9 cellular contexts compared by ENCODE assay signal in genomic region chr9:107422189-107422802, GRCh38.
DNase-seq lines count a peak whose midpoint lies in the region; TF ChIP-seq lines count a peak whose summit lies in the region.
"Had no signal": no experiment of that assay in that cellular context is flagged by ENCODE, and none has a peak within 500 bp of the region (broad histone marks: within the 10 kb centered on the region; RNA-seq: fewer than 3 reads in every experiment).

No MANE protein-coding gene starts in this region.

- H3K23me2 ChIP-seq in H9 (ENCODE audit: insufficient read length, low read depth, low read length, poor library complexity, severe bottlenecking) = no peaks in the 10 kb centered on the region

- no peaks in the 10 kb centered on the region for H3K36me3 ChIP-seq in DOHH2 (ENCODE audit: control insufficient read depth, low read length)
- H3K36me3 ChIP-seq in neural progenitor cell = no peaks in the 10 kb centered on the region

- TF ChIP-seq CTCF in DOHH2 (IDR thresholded peaks at IDR 0.05; ENCODE audit: low read depth, low read length, poor library complexity, severe bottlenecking) = peak; percentile 78
- peak; percentile 94 for TF ChIP-seq CTCF in H9 (conservative IDR thresholded peaks at IDR 0.05)
- TF ChIP-seq CTCF in neural progenitor cell (IDR thresholded peaks at IDR 0.05) = peak; percentile 89

- H3K79me1 ChIP-seq in H9 (ENCODE audit: insufficient read depth, low read depth, low read length, poor library complexity, severe bottlenecking) = no peaks in the 10 kb centered on the region

- peaks cover 0 to 10% (median 1%) of the 10 kb centered on the region in 3 experiments; a peak in 4 of 7 replicates for H3K36me3 Mint-ChIP-seq in H9 (ENCODE audit: insufficient read depth in 1 of 3, low read depth in 3 of 3)
- H3K36me3 Mint-ChIP-seq in neural progenitor cell = no peaks in the 10 kb centered on the region

- no peak overlapping the region for H4K91ac ChIP-seq in H9 (ENCODE audit: insufficient read length, low read depth, low read length)

- H3K4me1 ChIP-seq in DOHH2 (ENCODE audit: control insufficient read depth, low read length) (peaks cover 4% of the 10 kb centered on the region; the same call in 1 of the 2 replicates), H9 (ENCODE audit: insufficient read depth, low read length) (no peaks in the 10 kb centered on the region), neural progenitor cell (peaks cover 8% of the 10 kb centered on the region)

- H3K9me3 Mint-ChIP-seq in H9 = peaks cover 2 to 5% of the 10 kb centered on the region in 2 experiments; a peak in 2 of 5 replicates
- H3K9me3 Mint-ChIP-seq in neural progenitor cell = peaks cover 2% of the 10 kb centered on the region
- H3K9me3 Mint-ChIP-seq: T-helper 1 cell treated with Interleukin-12 subunit alpha and Interleukin-12 subunit beta and Interleukin-4 antibody, amounts not matched to agents 30 μg/mL and 1 μg/mL, for 36 hours had no signal

- no peak overlapping the region for H3K4me2 ChIP-seq in DOHH2 (ENCODE audit: low read length)
- H3K4me2 ChIP-seq in H9 (ENCODE audit: insufficient read depth, insufficient read length, low read length) = no peak overlapping the region
- H3K4me2 ChIP-seq in neural progenitor cell = no peak overlapping the region

- H3K9me3 ChIP-seq in DOHH2 (ENCODE audit: control insufficient read depth, insufficient read depth, low read length) (no peaks in the 10 kb centered on the region), H9 (ENCODE audit: control insufficient read depth, low read depth, low read length) (no peaks in the 10 kb centered on the region), neural progenitor cell (ENCODE audit: low read depth) (no peaks in the 10 kb centered on the region)

- H3K79me2 ChIP-seq in DOHH2 (ENCODE audit: control insufficient read depth, low read length) (no peaks in the 10 kb centered on the region), H9 (ENCODE audit: insufficient read depth, low read length) (no peaks in the 10 kb centered on the region), neural progenitor cell (ENCODE audit: low read depth) (no peaks in the 10 kb centered on the region)

- H3K4me3 Mint-ChIP-seq in H9 (no peak overlapping the region), neural progenitor cell (no peak overlapping the region)
- H3K4me3 Mint-ChIP-seq: T-helper 1 cell treated with Interleukin-12 subunit alpha and Interleukin-12 subunit beta and Interleukin-4 antibody, amounts not matched to agents 30 μg/mL and 1 μg/mL, for 36 hours had no signal

- no peak overlapping the region for H3K9ac ChIP-seq in H9 (ENCODE audit: extremely low read depth, insufficient read length, low read length)
- no peak overlapping the region for H3K9ac ChIP-seq in neural progenitor cell

- H3K23ac ChIP-seq in H9 (ENCODE audit: insufficient read length, low read depth, low read length) = no peak overlapping the region

- H2BK5ac ChIP-seq in H9 (ENCODE audit: insufficient read length, low read length) = no peak overlapping the region

- H3K4ac ChIP-seq in H9 (ENCODE audit: low read depth, low read length) = no peak overlapping the region

- H2AFZ ChIP-seq in H9 (ENCODE audit: low read length) (no peak overlapping the region), neural progenitor cell (replicated peaks) (peak overlapping the region; percentile 45)

- no peak overlapping the region for H2AK5ac ChIP-seq in H9 (ENCODE audit: insufficient read length, low read length)

- no peak overlapping the region for H2BK15ac ChIP-seq in H9 (ENCODE audit: low read depth, low read length)

- no peak overlapping the region for H3K14ac ChIP-seq in H9 (ENCODE audit: insufficient read depth, low read length)

- no CpG with 5 or more reads among the region's 7 CpGs for WGBS in H9 (ENCODE audit: extremely low coverage, insufficient read length, low lambda C conversion rate)

- H3K4me1 Mint-ChIP-seq in H9 (peaks cover 5 to 12% of the 10 kb centered on the region in 2 experiments; a peak in 3 of 4 replicates), neural progenitor cell (peaks cover 14% of the 10 kb centered on the region)

- DNase-seq in H9 (peak; percentile 91), NCI-H146 (lab: John Stamatoyannopoulos, UW) (peak; percentile 81), UCSD-AML1 (lab: John Stamatoyannopoulos, UW; ENCODE audit: unreplicated experiment) (peak; percentile 58), fibroblast of peridontal ligament (ENCODE audit: extremely low read depth) (peak; percentile 69), neural progenitor cell (ENCODE audit: low spot score) (peak; percentile 92), NCI-H2107 (lab: John Stamatoyannopoulos, UW) (no peak)
- no peak for DNase-seq in activated effector memory CD4-positive, alpha-beta T cell treated with anti-CD3 and anti-CD28 coated beads, Interleukin-2, amount 50 U/mL, for 16 hours

- no peak overlapping the region for H2BK12ac ChIP-seq in H9 (ENCODE audit: insufficient read length, low read depth, low read length)

- no peak overlapping the region for H3K4me3 ChIP-seq in DOHH2 (ENCODE audit: low read length)
- H3K4me3 ChIP-seq in neural progenitor cell = no peak overlapping the region

- H3K9me2 ChIP-seq in DOHH2 (replicated peaks; ENCODE audit: control insufficient read depth, low read length) = no peaks in the 10 kb centered on the region

- no peak overlapping the region for H4K8ac ChIP-seq in H9 (replicated peaks; ENCODE audit: insufficient read length, low read depth, low read length)

- H2BK120ac ChIP-seq in H9 (ENCODE audit: low read depth, low read length, poor library complexity, severe bottlenecking) = no peak overlapping the region

- no peak overlapping the region for H2BK20ac ChIP-seq in H9 (ENCODE audit: low read depth, low read length, poor library complexity, severe bottlenecking)

- H3K18ac ChIP-seq in H9 (ENCODE audit: insufficient read length, low read depth, low read length) = no peak overlapping the region

- H3K27me3 Mint-ChIP-seq in H9 (ENCODE audit: low read depth) = peaks cover 24% of the 10 kb centered on the region
- H3K27me3 Mint-ChIP-seq in neural progenitor cell (ENCODE audit: insufficient read depth, low read depth) = peaks cover 2% of the 10 kb centered on the region

- no peak overlapping the region for H3K27ac ChIP-seq in DOHH2 (ENCODE audit: low read depth, low read length)
- no peak overlapping the region for H3K27ac ChIP-seq in H9 (ENCODE audit: insufficient read length, low read depth, low read length)
- no peak overlapping the region for H3K27ac ChIP-seq in neural progenitor cell

- H3K27me3 ChIP-seq in DOHH2 (ENCODE audit: control insufficient read depth, low read length) (no peaks in the 10 kb centered on the region), H9 (ENCODE audit: insufficient read depth, low read length) (no peaks in the 10 kb centered on the region), neural progenitor cell (no peaks in the 10 kb centered on the region)

- H4K5ac ChIP-seq in H9 (ENCODE audit: insufficient read length, low read depth, low read length) = no peak overlapping the region

- no peak overlapping the region for H3K27ac Mint-ChIP-seq in H9
- H3K27ac Mint-ChIP-seq in neural progenitor cell = no peak overlapping the region
- H3K27ac Mint-ChIP-seq: T-helper 1 cell treated with Interleukin-12 subunit alpha and Interleukin-12 subunit beta and Interleukin-4 antibody, amounts not matched to agents 30 μg/mL and 1 μg/mL, for 36 hours had no signal

- H4K20me1 ChIP-seq in DOHH2 (ENCODE audit: control insufficient read depth, insufficient read depth, low read depth, low read length) = no peaks in the 10 kb centered on the region
- no peaks in the 10 kb centered on the region for H4K20me1 ChIP-seq in H9 (ENCODE audit: control insufficient read depth, insufficient read depth, insufficient read length)
- H4K20me1 ChIP-seq in neural progenitor cell (ENCODE audit: low read depth) = no peaks in the 10 kb centered on the region

- no peaks in the 10 kb centered on the region for H3F3A ChIP-seq in DOHH2 (ENCODE audit: control insufficient read depth, insufficient read depth)
- peaks cover 7% of the 10 kb centered on the region for H3F3A ChIP-seq in neural progenitor cell (ENCODE audit: low read depth)

- no peak overlapping the region for H3T11ph ChIP-seq in H9 (ENCODE audit: low read length)

- H3K56ac ChIP-seq in H9 (ENCODE audit: insufficient read length, low read depth, low read length) = no peak overlapping the region

Comparison
In these comparisons a context has a peak if more than half of its experiments do, and no peak if none do; other contexts are left out.
1. DNase-seq: peak in H9 (single experiment), NCI-H146 (single experiment), UCSD-AML1 (single experiment), fibroblast of peridontal ligament (single experiment) and neural progenitor cell (single experiment); none in activated effector memory CD4-positive, alpha-beta T cell treated with anti-CD3 and anti-CD28 coated beads, Interleukin-2, amount 50 U/mL, for 16 hours (single experiment) and NCI-H2107 (single experiment).
2. Peak in every context shown above with its lines, with median percentiles within 50 percentile points of each other: CTCF ChIP-seq.